In the genomic region with DNA sequence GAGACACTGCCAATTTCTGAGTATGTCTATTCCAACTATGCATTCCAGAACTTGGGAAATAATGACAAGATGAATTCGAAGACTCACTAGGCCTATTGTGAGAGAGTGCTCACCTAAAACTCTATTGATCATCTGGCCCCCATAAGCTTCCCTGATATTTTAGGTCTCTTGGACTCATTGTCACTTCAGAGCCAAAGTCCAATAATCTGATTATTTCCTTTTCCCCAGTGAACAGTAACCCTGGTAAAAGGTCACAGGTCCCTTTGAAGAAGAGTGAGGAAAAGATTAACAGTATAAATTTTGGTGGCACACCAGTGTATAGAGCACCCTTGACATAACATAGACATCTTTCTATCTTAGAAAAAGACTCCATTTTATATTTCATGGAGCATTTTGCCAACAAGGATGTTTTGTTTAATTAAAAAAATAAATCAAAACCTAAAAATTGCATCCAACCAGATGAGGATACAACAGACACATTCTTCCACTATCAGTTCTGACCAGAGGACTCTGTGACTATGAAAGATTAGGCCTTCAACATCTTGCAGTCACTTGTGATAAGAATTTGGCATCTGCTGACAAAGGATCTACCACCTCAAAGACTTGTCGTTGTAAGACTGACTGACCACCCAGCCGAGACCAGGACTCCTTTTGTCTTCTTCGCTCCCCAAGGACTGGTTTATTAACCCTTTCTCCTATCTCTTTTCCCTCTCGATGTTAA, we compare ENCODE assay signal across 1 cellular context.
TF ChIP-seq lines count a peak whose summit lies in the region.

No MANE protein-coding gene starts in this region.

TF ChIP-seq in K562, 482 proteins besides CTCF, POLR2A, EP300 and RAD21 (continued from another document and continues in another):
- no peak for TF ChIP-seq MTF1 (CRISPR knock-in tag; IDR thresholded peaks at IDR 0.05; ENCODE audit: borderline replicate concordance)
- TF ChIP-seq POLR2G (IDR thresholded peaks at IDR 0.05; ENCODE audit: low read depth, low read length): no peak
- peak; percentile 83; the same call in 1 of the 2 replicates for TF ChIP-seq SMARCE1 (IDR thresholded peaks at IDR 0.05)
- TF ChIP-seq DIDO1 (tag; IDR thresholded peaks at IDR 0.05; ENCODE audit: low read depth): no peak
- TF ChIP-seq ZFP1 (CRISPR knock-in tag; IDR thresholded peaks at IDR 0.05): no peak
- TF ChIP-seq, protein P1, sequence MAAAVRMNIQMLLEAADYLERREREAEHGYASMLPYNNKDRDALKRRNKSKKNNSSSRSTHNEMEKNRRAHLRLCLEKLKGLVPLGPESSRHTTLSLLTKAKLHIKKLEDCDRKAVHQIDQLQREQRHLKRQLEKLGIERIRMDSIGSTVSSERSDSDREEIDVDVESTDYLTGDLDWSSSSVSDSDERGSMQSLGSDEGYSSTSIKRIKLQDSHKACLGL (CRISPR knock-in tag; IDR thresholded peaks at IDR 0.05; ENCODE audit: borderline replicate concordance, poor library complexity, severe bottlenecking): no peak
- TF ChIP-seq TARDBP (IDR thresholded peaks at IDR 0.05): no peak
- TF ChIP-seq, protein P2, sequence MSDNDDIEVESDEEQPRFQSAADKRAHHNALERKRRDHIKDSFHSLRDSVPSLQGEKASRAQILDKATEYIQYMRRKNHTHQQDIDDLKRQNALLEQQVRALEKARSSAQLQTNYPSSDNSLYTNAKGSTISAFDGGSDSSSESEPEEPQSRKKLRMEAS (CRISPR knock-in tag; IDR thresholded peaks at IDR 0.05): no peak
- no peak for TF ChIP-seq KDM2B (CRISPR knock-in tag; IDR thresholded peaks at IDR 0.05)
- TF ChIP-seq, protein P3, sequence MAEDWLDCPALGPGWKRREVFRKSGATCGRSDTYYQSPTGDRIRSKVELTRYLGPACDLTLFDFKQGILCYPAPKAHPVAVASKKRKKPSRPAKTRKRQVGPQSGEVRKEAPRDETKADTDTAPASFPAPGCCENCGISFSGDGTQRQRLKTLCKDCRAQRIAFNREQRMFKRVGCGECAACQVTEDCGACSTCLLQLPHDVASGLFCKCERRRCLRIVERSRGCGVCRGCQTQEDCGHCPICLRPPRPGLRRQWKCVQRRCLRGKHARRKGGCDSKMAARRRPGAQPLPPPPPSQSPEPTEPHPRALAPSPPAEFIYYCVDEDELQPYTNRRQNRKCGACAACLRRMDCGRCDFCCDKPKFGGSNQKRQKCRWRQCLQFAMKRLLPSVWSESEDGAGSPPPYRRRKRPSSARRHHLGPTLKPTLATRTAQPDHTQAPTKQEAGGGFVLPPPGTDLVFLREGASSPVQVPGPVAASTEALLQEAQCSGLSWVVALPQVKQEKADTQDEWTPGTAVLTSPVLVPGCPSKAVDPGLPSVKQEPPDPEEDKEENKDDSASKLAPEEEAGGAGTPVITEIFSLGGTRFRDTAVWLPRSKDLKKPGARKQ (CRISPR knock-in tag; IDR thresholded peaks at IDR 0.05): no peak
- TF ChIP-seq, protein P4, sequence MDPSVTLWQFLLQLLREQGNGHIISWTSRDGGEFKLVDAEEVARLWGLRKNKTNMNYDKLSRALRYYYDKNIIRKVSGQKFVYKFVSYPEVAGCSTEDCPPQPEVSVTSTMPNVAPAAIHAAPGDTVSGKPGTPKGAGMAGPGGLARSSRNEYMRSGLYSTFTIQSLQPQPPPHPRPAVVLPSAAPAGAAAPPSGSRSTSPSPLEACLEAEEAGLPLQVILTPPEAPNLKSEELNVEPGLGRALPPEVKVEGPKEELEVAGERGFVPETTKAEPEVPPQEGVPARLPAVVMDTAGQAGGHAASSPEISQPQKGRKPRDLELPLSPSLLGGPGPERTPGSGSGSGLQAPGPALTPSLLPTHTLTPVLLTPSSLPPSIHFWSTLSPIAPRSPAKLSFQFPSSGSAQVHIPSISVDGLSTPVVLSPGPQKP (CRISPR knock-in tag; IDR thresholded peaks at IDR 0.05): no peak
- peak; percentile 47; the same call in 1 of the 2 replicates for TF ChIP-seq SMARCC2 (IDR thresholded peaks at IDR 0.05; ENCODE audit: low read depth)
- TF ChIP-seq MTA2 (IDR thresholded peaks at IDR 0.05; ENCODE audit: low read depth): peak; percentile 95
- no peak for TF ChIP-seq HNRNPK (IDR thresholded peaks at IDR 0.05; ENCODE audit: low read depth, low read length, poor library complexity, severe bottlenecking)
- TF ChIP-seq ZNF77 (CRISPR knock-in tag; IDR thresholded peaks at IDR 0.05): no peak
- TF ChIP-seq GATAD2A (IDR thresholded peaks at IDR 0.05): no peak
- no peak for TF ChIP-seq RBM22 (IDR thresholded peaks at IDR 0.05; ENCODE audit: low read depth, low read length, poor library complexity, severe bottlenecking)
- TF ChIP-seq MEIS2 (IDR thresholded peaks at IDR 0.05; ENCODE audit: partially characterized antibody): peak; percentile 74
- TF ChIP-seq ZNF707 (CRISPR knock-in tag; conservative IDR thresholded peaks at IDR 0.05): no peak
- no peak for TF ChIP-seq ESRRB (CRISPR knock-in tag; IDR thresholded peaks at IDR 0.05; ENCODE audit: borderline replicate concordance)
- TF ChIP-seq POLR2AphosphoS2 (IDR thresholded peaks at IDR 0.05; ENCODE audit: low read length): no peak
- no peak for TF ChIP-seq POLR2H (tag; IDR thresholded peaks at IDR 0.05; ENCODE audit: low read depth)
- TF ChIP-seq HNRNPUL1 (IDR thresholded peaks at IDR 0.05; ENCODE audit: low read length): no peak
- TF ChIP-seq, protein P5, sequence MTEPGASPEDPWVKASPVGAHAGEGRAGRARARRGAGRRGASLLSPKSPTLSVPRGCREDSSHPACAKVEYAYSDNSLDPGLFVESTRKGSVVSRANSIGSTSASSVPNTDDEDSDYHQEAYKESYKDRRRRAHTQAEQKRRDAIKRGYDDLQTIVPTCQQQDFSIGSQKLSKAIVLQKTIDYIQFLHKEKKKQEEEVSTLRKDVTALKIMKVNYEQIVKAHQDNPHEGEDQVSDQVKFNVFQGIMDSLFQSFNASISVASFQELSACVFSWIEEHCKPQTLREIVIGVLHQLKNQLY (CRISPR knock-in tag; conservative IDR thresholded peaks at IDR 0.05): no peak
- TF ChIP-seq GATAD2B (IDR thresholded peaks at IDR 0.05; ENCODE audit: borderline replicate concordance): no peak
- TF ChIP-seq, protein P6, sequence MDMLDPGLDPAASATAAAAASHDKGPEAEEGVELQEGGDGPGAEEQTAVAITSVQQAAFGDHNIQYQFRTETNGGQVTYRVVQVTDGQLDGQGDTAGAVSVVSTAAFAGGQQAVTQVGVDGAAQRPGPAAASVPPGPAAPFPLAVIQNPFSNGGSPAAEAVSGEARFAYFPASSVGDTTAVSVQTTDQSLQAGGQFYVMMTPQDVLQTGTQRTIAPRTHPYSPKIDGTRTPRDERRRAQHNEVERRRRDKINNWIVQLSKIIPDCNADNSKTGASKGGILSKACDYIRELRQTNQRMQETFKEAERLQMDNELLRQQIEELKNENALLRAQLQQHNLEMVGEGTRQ (CRISPR knock-in tag; IDR thresholded peaks at IDR 0.05): no peak
- TF ChIP-seq, protein P7, sequence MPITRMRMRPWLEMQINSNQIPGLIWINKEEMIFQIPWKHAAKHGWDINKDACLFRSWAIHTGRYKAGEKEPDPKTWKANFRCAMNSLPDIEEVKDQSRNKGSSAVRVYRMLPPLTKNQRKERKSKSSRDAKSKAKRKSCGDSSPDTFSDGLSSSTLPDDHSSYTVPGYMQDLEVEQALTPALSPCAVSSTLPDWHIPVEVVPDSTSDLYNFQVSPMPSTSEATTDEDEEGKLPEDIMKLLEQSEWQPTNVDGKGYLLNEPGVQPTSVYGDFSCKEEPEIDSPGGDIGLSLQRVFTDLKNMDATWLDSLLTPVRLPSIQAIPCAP (CRISPR knock-in tag; IDR thresholded peaks at IDR 0.05; ENCODE audit: borderline replicate concordance): no peak
- TF ChIP-seq EWSR1 (IDR thresholded peaks at IDR 0.05; ENCODE audit: borderline replicate concordance, low read depth, partially characterized antibody): no peak
- no peak for TF ChIP-seq GABPA (tag; conservative IDR thresholded peaks at IDR 0.05; ENCODE audit: low read depth)
- TF ChIP-seq ELF2 (CRISPR knock-in tag; IDR thresholded peaks at IDR 0.05): no peak
- TF ChIP-seq ZNF174 (CRISPR knock-in tag; IDR thresholded peaks at IDR 0.05): no peak
- TF ChIP-seq SPI1 (IDR thresholded peaks at IDR 0.05; ENCODE audit: borderline replicate concordance, low read depth, low read length): no peak
- TF ChIP-seq GTF2A2 (tag; IDR thresholded peaks at IDR 0.05): no peak
- TF ChIP-seq, protein P8, sequence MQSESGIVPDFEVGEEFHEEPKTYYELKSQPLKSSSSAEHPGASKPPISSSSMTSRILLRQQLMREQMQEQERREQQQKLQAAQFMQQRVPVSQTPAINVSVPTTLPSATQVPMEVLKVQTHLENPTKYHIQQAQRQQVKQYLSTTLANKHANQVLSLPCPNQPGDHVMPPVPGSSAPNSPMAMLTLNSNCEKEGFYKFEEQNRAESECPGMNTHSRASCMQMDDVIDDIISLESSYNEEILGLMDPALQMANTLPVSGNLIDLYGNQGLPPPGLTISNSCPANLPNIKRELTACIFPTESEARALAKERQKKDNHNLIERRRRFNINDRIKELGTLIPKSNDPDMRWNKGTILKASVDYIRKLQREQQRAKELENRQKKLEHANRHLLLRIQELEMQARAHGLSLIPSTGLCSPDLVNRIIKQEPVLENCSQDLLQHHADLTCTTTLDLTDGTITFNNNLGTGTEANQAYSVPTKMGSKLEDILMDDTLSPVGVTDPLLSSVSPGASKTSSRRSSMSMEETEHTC (IDR thresholded peaks at IDR 0.05): no peak
- TF ChIP-seq HNRNPLL (IDR thresholded peaks at IDR 0.05; ENCODE audit: low read depth, low read length, poor library complexity, severe bottlenecking): no peak
- no peak for TF ChIP-seq HNRNPL (IDR thresholded peaks at IDR 0.05; ENCODE audit: low read depth, low read length)
- TF ChIP-seq CCAR2 (IDR thresholded peaks at IDR 0.05; ENCODE audit: low read depth, low read length): no peak
- TF ChIP-seq ZNF75A (CRISPR knock-in tag; IDR thresholded peaks at IDR 0.05): no peak
- TF ChIP-seq, protein P9, sequence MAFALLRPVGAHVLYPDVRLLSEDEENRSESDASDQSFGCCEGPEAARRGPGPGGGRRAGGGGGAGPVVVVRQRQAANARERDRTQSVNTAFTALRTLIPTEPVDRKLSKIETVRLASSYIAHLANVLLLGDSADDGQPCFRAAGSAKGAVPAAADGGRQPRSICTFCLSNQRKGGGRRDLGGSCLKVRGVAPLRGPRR (CRISPR knock-in tag; IDR thresholded peaks at IDR 0.05): no peak
- no peak for TF ChIP-seq ZNF24 (IDR thresholded peaks at IDR 0.05)
- TF ChIP-seq, protein P10, sequence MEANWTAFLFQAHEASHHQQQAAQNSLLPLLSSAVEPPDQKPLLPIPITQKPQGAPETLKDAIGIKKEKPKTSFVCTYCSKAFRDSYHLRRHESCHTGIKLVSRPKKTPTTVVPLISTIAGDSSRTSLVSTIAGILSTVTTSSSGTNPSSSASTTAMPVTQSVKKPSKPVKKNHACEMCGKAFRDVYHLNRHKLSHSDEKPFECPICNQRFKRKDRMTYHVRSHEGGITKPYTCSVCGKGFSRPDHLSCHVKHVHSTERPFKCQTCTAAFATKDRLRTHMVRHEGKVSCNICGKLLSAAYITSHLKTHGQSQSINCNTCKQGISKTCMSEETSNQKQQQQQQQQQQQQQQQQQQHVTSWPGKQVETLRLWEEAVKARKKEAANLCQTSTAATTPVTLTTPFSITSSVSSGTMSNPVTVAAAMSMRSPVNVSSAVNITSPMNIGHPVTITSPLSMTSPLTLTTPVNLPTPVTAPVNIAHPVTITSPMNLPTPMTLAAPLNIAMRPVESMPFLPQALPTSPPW (CRISPR knock-in tag; IDR thresholded peaks at IDR 0.05): peak; percentile 30; the same call in 1 of the 2 replicates
- TF ChIP-seq, protein P11, sequence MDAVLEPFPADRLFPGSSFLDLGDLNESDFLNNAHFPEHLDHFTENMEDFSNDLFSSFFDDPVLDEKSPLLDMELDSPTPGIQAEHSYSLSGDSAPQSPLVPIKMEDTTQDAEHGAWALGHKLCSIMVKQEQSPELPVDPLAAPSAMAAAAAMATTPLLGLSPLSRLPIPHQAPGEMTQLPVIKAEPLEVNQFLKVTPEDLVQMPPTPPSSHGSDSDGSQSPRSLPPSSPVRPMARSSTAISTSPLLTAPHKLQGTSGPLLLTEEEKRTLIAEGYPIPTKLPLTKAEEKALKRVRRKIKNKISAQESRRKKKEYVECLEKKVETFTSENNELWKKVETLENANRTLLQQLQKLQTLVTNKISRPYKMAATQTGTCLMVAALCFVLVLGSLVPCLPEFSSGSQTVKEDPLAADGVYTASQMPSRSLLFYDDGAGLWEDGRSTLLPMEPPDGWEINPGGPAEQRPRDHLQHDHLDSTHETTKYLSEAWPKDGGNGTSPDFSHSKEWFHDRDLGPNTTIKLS (IDR thresholded peaks at IDR 0.05; ENCODE audit: borderline replicate concordance, low read depth): no peak
- no peak for TF ChIP-seq PHF21A (IDR thresholded peaks at IDR 0.05; ENCODE audit: borderline replicate concordance, low read depth)
- no peak for TF ChIP-seq ZNF668 (CRISPR knock-in tag; IDR thresholded peaks at IDR 0.05)
- TF ChIP-seq NCOA1 (IDR thresholded peaks at IDR 0.05; ENCODE audit: low read depth): peak; percentile 27; the same call in 1 of the 2 replicates
- TF ChIP-seq EZH2 (IDR thresholded peaks at IDR 0.05; ENCODE audit: borderline replicate concordance, low read depth, low read length): no peak
- no peak for TF ChIP-seq SIRT6 (IDR thresholded peaks at IDR 0.05; ENCODE audit: low read depth, low read length)
- TF ChIP-seq, protein P12, sequence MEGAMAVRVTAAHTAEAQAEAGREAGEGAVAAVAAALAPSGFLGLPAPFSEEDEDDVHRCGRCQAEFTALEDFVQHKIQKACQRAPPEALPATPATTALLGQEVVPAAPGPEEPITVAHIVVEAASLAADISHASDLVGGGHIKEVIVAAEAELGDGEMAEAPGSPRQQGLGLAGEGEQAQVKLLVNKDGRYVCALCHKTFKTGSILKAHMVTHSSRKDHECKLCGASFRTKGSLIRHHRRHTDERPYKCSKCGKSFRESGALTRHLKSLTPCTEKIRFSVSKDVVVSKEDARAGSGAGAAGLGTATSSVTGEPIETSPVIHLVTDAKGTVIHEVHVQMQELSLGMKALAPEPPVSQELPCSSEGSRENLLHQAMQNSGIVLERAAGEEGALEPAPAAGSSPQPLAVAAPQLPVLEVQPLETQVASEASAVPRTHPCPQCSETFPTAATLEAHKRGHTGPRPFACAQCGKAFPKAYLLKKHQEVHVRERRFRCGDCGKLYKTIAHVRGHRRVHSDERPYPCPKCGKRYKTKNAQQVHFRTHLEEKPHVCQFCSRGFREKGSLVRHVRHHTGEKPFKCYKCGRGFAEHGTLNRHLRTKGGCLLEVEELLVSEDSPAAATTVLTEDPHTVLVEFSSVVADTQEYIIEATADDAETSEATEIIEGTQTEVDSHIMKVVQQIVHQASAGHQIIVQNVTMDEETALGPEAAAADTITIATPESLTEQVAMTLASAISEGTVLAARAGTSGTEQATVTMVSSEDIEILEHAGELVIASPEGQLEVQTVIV (CRISPR knock-in tag; IDR thresholded peaks at IDR 0.05; ENCODE audit: borderline replicate concordance): no peak
- TF ChIP-seq U2AF1 (optimal IDR thresholded peaks at IDR 0.05; ENCODE audit: low read depth, low read length): no peak
- TF ChIP-seq MIER1 (IDR thresholded peaks at IDR 0.05; ENCODE audit: low read depth): no peak
- no peak for TF ChIP-seq SLC30A9 (CRISPR knock-in tag; IDR thresholded peaks at IDR 0.05)
- no peak for TF ChIP-seq RFX7 (CRISPR knock-in tag; IDR thresholded peaks at IDR 0.05)
- TF ChIP-seq ZNF347 (CRISPR knock-in tag; IDR thresholded peaks at IDR 0.05; ENCODE audit: low read depth): no peak
- no peak for TF ChIP-seq TAF9B (IDR thresholded peaks at IDR 0.05; ENCODE audit: partially characterized antibody)
- no peak for TF ChIP-seq ZNF165 (CRISPR knock-in tag; IDR thresholded peaks at IDR 0.05; ENCODE audit: borderline replicate concordance)
